35 cellular contexts compared by ENCODE assay signal in genomic region chr10:129390726-129391125, GRCh38.
"Had no signal": no experiment of that assay in that cellular context is flagged by ENCODE, and none has a peak within 500 bp of the region (broad histone marks: within the 10 kb centered on the region; RNA-seq: fewer than 3 reads in every experiment).

No MANE protein-coding gene starts in this region.

- ATAC-seq: activated CD8-positive, alpha-beta T cell treated with anti-CD3 and anti-CD28 coated beads for 36 hours; activated T-cell treated with anti-CD3 and anti-CD28 coated beads, Interleukin-2, amount 50 U/mL, for 4 hours; activated T-cell treated with anti-CD3 and anti-CD28 coated beads, Interleukin-2, amount 50 U/mL, for 72 hours; body of pancreas had no signal

- H3K4me3 Mint-ChIP-seq: activated B cell treated with CpG ODN at 0.5 μM for 24 hours; activated CD4-positive, alpha-beta memory T cell treated with anti-CD3 and anti-CD28 coated beads for 36 hours; activated CD4-positive, alpha-beta T cell treated with anti-CD3 and anti-CD28 coated beads, Interleukin-2, amount 10 ng/mL, durations not matched to agents 24 days and 14 days; activated CD8-positive, alpha-beta T cell treated with anti-CD3 and anti-CD28 coated beads for 36 hours; activated naive CD4-positive, alpha-beta T cell treated with anti-CD3 and anti-CD28 coated beads, Interleukin-2, amount 10 ng/mL, durations not matched to agents 7 days and 5 days; activated naive CD4-positive, alpha-beta T cell treated with anti-CD3 and anti-CD28 coated beads, Interleukin-2, amount 50 U/mL, for 24 hours; activated naive CD8-positive, alpha-beta T cell treated with anti-CD3 and anti-CD28 coated beads for 36 hours; activated T-cell treated with anti-CD3 and anti-CD28 coated beads, Interleukin-2, amount 50 U/mL, for 4 hours; activated T-cell treated with anti-CD3 and anti-CD28 coated beads, Interleukin-2, amount 50 U/mL, for 72 hours; activated T-helper 1 cell treated with anti-CD3 and anti-CD28 coated beads, Interleukin-12 subunit alpha, Interleukin-12 subunit beta, Interleukin-2, Interleukin-4 antibody, amounts not matched to agents 30 ng/mL and 10 ng/mL and 1 ng/mL, durations not matched to agents 14 hours and 24 hours and 36 hours; T-helper 1 cell treated with Interleukin-12 subunit alpha and Interleukin-12 subunit beta and Interleukin-4 antibody, amounts not matched to agents 30 μg/mL and 1 μg/mL, for 36 hours; T-helper 2 cell treated with Interferon-gamma antibody and Interleukin-4, amounts not matched to agents 5 μg/mL and 100 μg/mL, for 36 hours had no signal

- H3K27me3 Mint-ChIP-seq: activated CD4-positive, alpha-beta T cell treated with anti-CD3 and anti-CD28 coated beads, Interleukin-2, amount 10 ng/mL, durations not matched to agents 24 days and 14 days; activated naive CD4-positive, alpha-beta T cell treated with anti-CD3 and anti-CD28 coated beads, Interleukin-2, amount 50 U/mL, for 24 hours had no signal

- H3K27me3 ChIP-seq: brain microvascular endothelial cell had no signal

- H3K27ac ChIP-seq: adrenal gland, body of pancreas, brain microvascular endothelial cell, breast epithelium, VCaP had no signal

- DNase-seq: activated B cell treated with CpG ODN at 0.5 μM for 24 hours; activated CD4-positive, alpha-beta memory T cell treated with anti-CD3 and anti-CD28 coated beads for 36 hours; activated CD4-positive, alpha-beta T cell treated with anti-CD3 and anti-CD28 coated beads for 4 hours; activated CD4-positive, alpha-beta T cell treated with anti-CD3 and anti-CD28 coated beads, Interleukin-2, amount 10 ng/mL, durations not matched to agents 24 days and 14 days; activated CD4-positive, alpha-beta T cell treated with anti-CD3 and anti-CD28 coated beads, Interleukin-2, amount 50 U/mL, for 1 hour; activated CD4-positive, alpha-beta T cell treated with anti-CD3 and anti-CD28 coated beads, Interleukin-2, amount 50 U/mL, for 4 hours; activated CD4-positive, CD25-positive, alpha-beta regulatory T cell treated with anti-CD3 and anti-CD28 coated beads, Interleukin-2, amount 50 U/mL, for 72 hours; activated CD8-positive, alpha-beta memory T cell treated with anti-CD3 and anti-CD28 coated beads, Interleukin-2, amount 50 U/mL, for 4 hours; activated CD8-positive, alpha-beta T cell treated with anti-CD3 and anti-CD28 coated beads for 36 hours; activated effector memory CD4-positive, alpha-beta T cell treated with Interleukin-2 at 50 U/mL for 16 hours; activated gamma-delta T cell; activated naive CD4-positive, alpha-beta T cell treated with anti-CD3 and anti-CD28 coated beads, Interleukin-2, amount 10 ng/mL, durations not matched to agents 7 days and 5 days; activated naive CD4-positive, alpha-beta T cell treated with Interleukin-2 at 50 U/mL for 16 hours; activated naive CD8-positive, alpha-beta T cell treated with anti-CD3 and anti-CD28 coated beads for 36 hours; activated T-cell treated with anti-CD3 and anti-CD28 coated beads for 4 hours; activated T-cell treated with anti-CD3 and anti-CD28 coated beads, Interleukin-2, amount 50 U/mL, for 1 hour; activated T-cell treated with anti-CD3 and anti-CD28 coated beads, Interleukin-2, amount 50 U/mL, for 4 hours; activated T-cell treated with anti-CD3 and anti-CD28 coated beads, Interleukin-2, amount 50 U/mL, for 72 hours; adrenal gland; amniotic stem cell; aorta; body of pancreas; brain microvascular endothelial cell; central memory CD4-positive, alpha-beta T cell; T-helper 2 cell; T-helper 9 cell had no signal

- H3K4me3 ChIP-seq: adrenal gland, body of pancreas, breast epithelium had no signal

- H3K9me3 Mint-ChIP-seq: activated B cell treated with CpG ODN at 0.5 μM for 24 hours; activated CD4-positive, alpha-beta memory T cell treated with anti-CD3 and anti-CD28 coated beads for 36 hours; activated CD4-positive, alpha-beta T cell treated with anti-CD3 and anti-CD28 coated beads, Interleukin-2, amount 10 ng/mL, durations not matched to agents 24 days and 14 days; activated CD8-positive, alpha-beta T cell treated with anti-CD3 and anti-CD28 coated beads for 36 hours; activated naive CD4-positive, alpha-beta T cell treated with anti-CD3 and anti-CD28 coated beads, Interleukin-2, amount 10 ng/mL, durations not matched to agents 7 days and 5 days; activated naive CD4-positive, alpha-beta T cell treated with anti-CD3 and anti-CD28 coated beads, Interleukin-2, amount 50 U/mL, for 24 hours; activated naive CD8-positive, alpha-beta T cell treated with anti-CD3 and anti-CD28 coated beads for 36 hours; activated T-cell treated with anti-CD3 and anti-CD28 coated beads, Interleukin-2, amount 50 U/mL, for 4 hours; activated T-cell treated with anti-CD3 and anti-CD28 coated beads, Interleukin-2, amount 50 U/mL, for 72 hours; activated T-helper 1 cell treated with anti-CD3 and anti-CD28 coated beads, Interleukin-12 subunit alpha, Interleukin-12 subunit beta, Interleukin-2, Interleukin-4 antibody, amounts not matched to agents 30 ng/mL and 10 ng/mL and 1 ng/mL, durations not matched to agents 14 hours and 24 hours and 36 hours; activated T-helper 2 cell treated with anti-CD3 and anti-CD28 coated beads, Interferon-gamma antibody, Interleukin-2, Interleukin-4, amounts not matched to agents 10 μg/mL and 5 μg/mL and 100 μg/mL, durations not matched to agents 14 hours and 24 hours and 36 hours; T-helper 1 cell treated with Interleukin-12 subunit alpha and Interleukin-12 subunit beta and Interleukin-4 antibody, amounts not matched to agents 30 μg/mL and 1 μg/mL, for 36 hours; T-helper 2 cell treated with Interferon-gamma antibody and Interleukin-4, amounts not matched to agents 5 μg/mL and 100 μg/mL, for 36 hours had no signal

- H3K36me3 Mint-ChIP-seq: activated CD4-positive, alpha-beta memory T cell treated with anti-CD3 and anti-CD28 coated beads for 36 hours; activated naive CD4-positive, alpha-beta T cell treated with anti-CD3 and anti-CD28 coated beads, Interleukin-2, amount 10 ng/mL, durations not matched to agents 7 days and 5 days; activated naive CD4-positive, alpha-beta T cell treated with anti-CD3 and anti-CD28 coated beads, Interleukin-2, amount 50 U/mL, for 24 hours; activated naive CD8-positive, alpha-beta T cell treated with anti-CD3 and anti-CD28 coated beads for 36 hours had no signal

- H3K27ac Mint-ChIP-seq: activated B cell treated with CpG ODN at 0.5 μM for 24 hours; activated CD4-positive, alpha-beta memory T cell treated with anti-CD3 and anti-CD28 coated beads for 36 hours; activated CD4-positive, alpha-beta T cell treated with anti-CD3 and anti-CD28 coated beads, Interleukin-2, amount 10 ng/mL, durations not matched to agents 24 days and 14 days; activated CD8-positive, alpha-beta T cell treated with anti-CD3 and anti-CD28 coated beads for 36 hours; activated naive CD4-positive, alpha-beta T cell treated with anti-CD3 and anti-CD28 coated beads, Interleukin-2, amount 10 ng/mL, durations not matched to agents 7 days and 5 days; activated naive CD4-positive, alpha-beta T cell treated with anti-CD3 and anti-CD28 coated beads, Interleukin-2, amount 50 U/mL, for 24 hours; activated naive CD8-positive, alpha-beta T cell treated with anti-CD3 and anti-CD28 coated beads for 36 hours; activated T-cell treated with anti-CD3 and anti-CD28 coated beads, Interleukin-2, amount 50 U/mL, for 72 hours; activated T-helper 1 cell treated with anti-CD3 and anti-CD28 coated beads, Interleukin-12 subunit alpha, Interleukin-12 subunit beta, Interleukin-2, Interleukin-4 antibody, amounts not matched to agents 30 ng/mL and 10 ng/mL and 1 ng/mL, durations not matched to agents 14 hours and 24 hours and 36 hours; activated T-helper 2 cell treated with anti-CD3 and anti-CD28 coated beads, Interferon-gamma antibody, Interleukin-2, Interleukin-4, amounts not matched to agents 10 μg/mL and 5 μg/mL and 100 μg/mL, durations not matched to agents 14 hours and 24 hours and 36 hours; T-helper 1 cell treated with Interleukin-12 subunit alpha and Interleukin-12 subunit beta and Interleukin-4 antibody, amounts not matched to agents 30 μg/mL and 1 μg/mL, for 36 hours; T-helper 2 cell treated with Interferon-gamma antibody and Interleukin-4, amounts not matched to agents 5 μg/mL and 100 μg/mL, for 36 hours had no signal

- FAIRE-seq: astrocyte, TTC549 had no signal

- H3K4me1 Mint-ChIP-seq: activated B cell treated with CpG ODN at 0.5 μM for 24 hours; activated CD4-positive, alpha-beta T cell treated with anti-CD3 and anti-CD28 coated beads, Interleukin-2, amount 10 ng/mL, durations not matched to agents 24 days and 14 days; activated naive CD4-positive, alpha-beta T cell treated with anti-CD3 and anti-CD28 coated beads, Interleukin-2, amount 10 ng/mL, durations not matched to agents 7 days and 5 days; activated naive CD4-positive, alpha-beta T cell treated with anti-CD3 and anti-CD28 coated beads, Interleukin-2, amount 50 U/mL, for 24 hours; activated naive CD8-positive, alpha-beta T cell treated with anti-CD3 and anti-CD28 coated beads for 36 hours had no signal

- H3K36me3 ChIP-seq: adrenal gland, brain microvascular endothelial cell, breast epithelium had no signal

- H3K4me1 ChIP-seq: adrenal gland, body of pancreas, breast epithelium had no signal

- H3K9me3 ChIP-seq: adrenal gland, body of pancreas, breast epithelium had no signal
